In genomic region chr2:205766765-205767359, GRCh38 we compare ENCODE assay signal across 8 cellular contexts.
DNase-seq lines count a peak whose midpoint lies in the region; ATAC-seq and TF ChIP-seq lines count a peak whose summit lies in the region.

No MANE protein-coding gene starts in this region.

- TF ChIP-seq CTCF in IMR-90 (conservative IDR thresholded peaks at IDR 0.05; ENCODE audit: low read depth, low read length) (peak; percentile 85), left ventricle myocardium inferior (IDR thresholded peaks at IDR 0.05; ENCODE audit: borderline replicate concordance) (peak; percentile 91)

- DNase-seq in Right ventricle myocardium superior (peak; percentile 62), Right ventricle myocardium inferior (ENCODE audit: missing footprints) (no peak), IMR-90 (peak; percentile 72), SJCRH30 (peak; percentile 50 to 78), left ventricle myocardium inferior (peak; percentile 57), sciatic nerve (ENCODE audit: low spot score) (peak; percentile 84)
- DNase-seq in activated naive CD8-positive, alpha-beta T cell treated with anti-CD3 and anti-CD28 coated beads for 36 hours: peak; percentile 47

- H2BK20ac ChIP-seq in IMR-90 (ENCODE audit: low read depth, low read length): 0 out of 2 replicates have a peak overlapping the region, but pooled peaks have one; percentile 35

- no TSS peak for BruUV-seq in IMR-90 (replicated peaks; lab: Mats Ljungman, UMichigan)

- H3K4me1 Mint-ChIP-seq in activated naive CD8-positive, alpha-beta T cell treated with anti-CD3 and anti-CD28 coated beads for 36 hours: peaks cover 8% of the 10 kb centered on the region

- no peak overlapping the region for H3K4me3 Mint-ChIP-seq in activated naive CD8-positive, alpha-beta T cell treated with anti-CD3 and anti-CD28 coated beads for 36 hours

- dilution Hi-C loops in IMR-90 (cut with HindIII; ENCODE audit: low sequenced_read_pairs, unreplicated experiment): no loop called here

- H3K79me1 ChIP-seq in IMR-90 (ENCODE audit: low read depth in 1 of 2, low read length in 2 of 2): no peaks in the 10 kb centered on the region

- 80% methylated on average over 1 of the region's 9 CpGs; no CpG with 5 or more reads in 1 of the 2 experiments for WGBS in IMR-90 (ENCODE audit: extremely low coverage in 2 of 2, insufficient read length in 1 of 2), 2 experiments

- H4K8ac ChIP-seq in IMR-90 (ENCODE audit: low read depth in 2 of 2, low read length in 2 of 2): 0 out of 4 replicates have a peak overlapping the region, but pooled peaks of 1 of the 2 experiments have one; percentile 19

- no peak overlapping the region for H3K27ac Mint-ChIP-seq in activated naive CD8-positive, alpha-beta T cell treated with anti-CD3 and anti-CD28 coated beads for 36 hours

- no peak overlapping the region for H3K9ac ChIP-seq in IMR-90 (ENCODE audit: low read depth, low read length)

- H2AK5ac ChIP-seq in IMR-90 (ENCODE audit: low read depth, low read length): peak overlapping the region; percentile 20; the same call in 1 of the 2 replicates

- H3K27ac ChIP-seq in IMR-90 (ENCODE audit: insufficient read depth, low read length): no peak overlapping the region
- no peak overlapping the region for H3K27ac ChIP-seq in SJCRH30
- H3K27ac ChIP-seq in left ventricle myocardium inferior (replicated peaks): no peak overlapping the region

- in situ Hi-C loops in IMR-90 (cut with MboI; ENCODE audit: low sequenced_read_pairs): no loop called here

- no peak overlapping the region for H3K56ac ChIP-seq in IMR-90 (ENCODE audit: extremely low read depth, insufficient read depth, low read length)

- H3K27me3 ChIP-seq in IMR-90 (ENCODE audit: control insufficient read depth, insufficient read depth, low read length): no peaks in the 10 kb centered on the region
- no peaks in the 10 kb centered on the region for H3K27me3 ChIP-seq in SJCRH30
- H3K27me3 ChIP-seq in left ventricle myocardium inferior (ENCODE audit: low read depth): peaks cover 41% of the 10 kb centered on the region

- peak overlapping the region; percentile 35; the same call in 1 of the 2 replicates for H3K18ac ChIP-seq in IMR-90 (ENCODE audit: low read depth, low read length)

- H4K5ac ChIP-seq in IMR-90 (ENCODE audit: low read depth, low read length): peak overlapping the region; percentile 31; the same call in 1 of the 2 replicates

- POLR2A ChIA-PET in IMR-90 (lab: Charles Lee; ENCODE audit: unreplicated experiment): no interaction called here

- no peak overlapping the region for H2BK15ac ChIP-seq in IMR-90 (ENCODE audit: low read depth, low read length)

- H3K14ac ChIP-seq in IMR-90 (replicated peaks; ENCODE audit: low read depth, low read length): no peak overlapping the region; the same call in 1 of the 2 replicates

- H3K9me3 Mint-ChIP-seq in activated naive CD8-positive, alpha-beta T cell treated with anti-CD3 and anti-CD28 coated beads for 36 hours: no peaks in the 10 kb centered on the region

- H3K9me3 ChIP-seq in IMR-90 (ENCODE audit: control insufficient read depth, insufficient read depth, low read length): no peaks in the 10 kb centered on the region
- H3K9me3 ChIP-seq in SJCRH30 (replicated peaks): no peaks in the 10 kb centered on the region
- no peaks in the 10 kb centered on the region for H3K9me3 ChIP-seq in left ventricle myocardium inferior (replicated peaks)

- CTCF ChIA-PET in IMR-90 (lab: Yijun Ruan, JAX): interaction anchor here (0.9 to 1.2 kb wide), 3 partner anchors 9 to 48 kb away, joined by 3 to 4 read pairs (median 4); no protein-coding TSS in a partner anchor

- peaks cover 48% of the 10 kb centered on the region for H3K36me3 ChIP-seq in IMR-90 (ENCODE audit: control insufficient read depth, insufficient read depth, low read length)
- H3K36me3 ChIP-seq in SJCRH30: no peaks in the 10 kb centered on the region
- H3K36me3 ChIP-seq in left ventricle myocardium inferior: no peaks in the 10 kb centered on the region

- 0 out of 2 replicates have a peak, but pooled peaks cover 5% of the 10 kb centered on the region for H4K20me1 ChIP-seq in IMR-90 (ENCODE audit: insufficient read depth, low read length)

- no peak overlapping the region for H2AFZ ChIP-seq in IMR-90 (replicated peaks; ENCODE audit: low read length, poor library complexity)

- peaks cover 34% of the 10 kb centered on the region for H3K9me1 ChIP-seq in IMR-90 (ENCODE audit: insufficient read depth, low read length)

- intact Hi-C loops in Right ventricle myocardium superior (cut with DNase I) (no loop called here), Right ventricle myocardium inferior (cut with DNase I) (loop anchor here (2.0 to 5.0 kb wide), 3 partner anchors 118 to 180 kb away; no protein-coding TSS in a partner anchor), IMR-90 (cut with micrococcal nuclease) (loop anchor here (1.0 to 10.0 kb wide), 4 partner anchors 82 to 1502 kb away; no protein-coding TSS in a partner anchor), left ventricle myocardium inferior (cut with micrococcal nuclease) (no loop called here), sciatic nerve (cut with DNase I) (loop anchor here (2.0 kb wide), 1 partner anchor 118 kb away; no protein-coding TSS in a partner anchor)

- peaks cover 54% of the 10 kb centered on the region for H3K27me3 Mint-ChIP-seq in activated naive CD8-positive, alpha-beta T cell treated with anti-CD3 and anti-CD28 coated beads for 36 hours

- no peak for TF ChIP-seq POLR2A in IMR-90 (IDR thresholded peaks at IDR 0.05; ENCODE audit: low read depth, low read length)

- peak overlapping the region; percentile 31; the same call in 1 of the 2 replicates for H4K91ac ChIP-seq in IMR-90 (ENCODE audit: insufficient read depth, low read depth, low read length)

- peaks cover 33% of the 10 kb centered on the region for H3K4me1 ChIP-seq in IMR-90 (ENCODE audit: control insufficient read depth, insufficient read depth, low read length)
- H3K4me1 ChIP-seq in SJCRH30: no peaks in the 10 kb centered on the region; the same call in 1 of the 2 replicates
- H3K4me1 ChIP-seq in left ventricle myocardium inferior: peaks cover 30% of the 10 kb centered on the region

- H3K23ac ChIP-seq in IMR-90 (ENCODE audit: low read depth, low read length): no peak overlapping the region

- H3K4ac ChIP-seq in IMR-90 (ENCODE audit: low read depth, low read length): peak overlapping the region; percentile 27; the same call in 1 of the 2 replicates

- H3K4me2 ChIP-seq in IMR-90 (ENCODE audit: low read depth, low read length): no peak overlapping the region

- no peak overlapping the region for H2AK9ac ChIP-seq in IMR-90 (replicated peaks; ENCODE audit: low read depth, low read length, poor library complexity)

- peak overlapping the region; percentile 30; the same call in 1 of the 2 replicates for H2BK120ac ChIP-seq in IMR-90 (ENCODE audit: low read depth, low read length)

- no peak overlapping the region for H2BK5ac ChIP-seq in IMR-90 (ENCODE audit: low read depth, low read length, poor library complexity, severe bottlenecking)

- no peak overlapping the region for H3K4me3 ChIP-seq in IMR-90 (ENCODE audit: insufficient read depth, low read depth, low read length)
- H3K4me3 ChIP-seq in SJCRH30: no peak overlapping the region
- peak overlapping the region; percentile 29 for H3K4me3 ChIP-seq in left ventricle myocardium inferior

- TF ChIP-seq RAD21 in IMR-90 (IDR thresholded peaks at IDR 0.05; ENCODE audit: low read length): peak; percentile 78

- no peaks in the 10 kb centered on the region for H3K36me3 Mint-ChIP-seq in activated naive CD8-positive, alpha-beta T cell treated with anti-CD3 and anti-CD28 coated beads for 36 hours

- ATAC-seq in Right ventricle myocardium superior (ENCODE audit: poor library complexity) (peak; percentile 45), Right ventricle myocardium inferior (no peak), IMR-90 (ENCODE audit: low read depth) (no peak), sciatic nerve (peak; percentile 17), GM18519 (IDR thresholded peaks at IDR 0.05; ENCODE audit: low FRiP score, unreplicated experiment) (no peak)

TF ChIP-seq in IMR-90, 13 proteins besides CTCF, POLR2A, EP300 and RAD21:
- TF ChIP-seq SMC3 (IDR thresholded peaks at IDR 0.05; ENCODE audit: low read depth, low read length): peak; percentile 75
- TF ChIP-seq ELK1 (IDR thresholded peaks at IDR 0.05; ENCODE audit: borderline replicate concordance, low read depth, low read length): no peak
TF ChIP-seq in IMR-90: peak in this region for 1.

Comparison
In these comparisons a context has a peak if more than half of its experiments do, and no peak if none do; other contexts are left out.
1. ATAC-seq: peak in Right ventricle myocardium superior (single experiment) and sciatic nerve (single experiment); none in Right ventricle myocardium inferior (single experiment), IMR-90 (single experiment) and GM18519 (single experiment).
2. intact Hi-C loops: an anchor here in Right ventricle myocardium inferior (2.0 to 5.0 kb wide), IMR-90 (1.0 to 10.0 kb wide) and sciatic nerve (2.0 kb wide); none called in Right ventricle myocardium superior and left ventricle myocardium inferior.